Comparison of ENCODE assay signal across 1 cellular context in the genomic region with DNA sequence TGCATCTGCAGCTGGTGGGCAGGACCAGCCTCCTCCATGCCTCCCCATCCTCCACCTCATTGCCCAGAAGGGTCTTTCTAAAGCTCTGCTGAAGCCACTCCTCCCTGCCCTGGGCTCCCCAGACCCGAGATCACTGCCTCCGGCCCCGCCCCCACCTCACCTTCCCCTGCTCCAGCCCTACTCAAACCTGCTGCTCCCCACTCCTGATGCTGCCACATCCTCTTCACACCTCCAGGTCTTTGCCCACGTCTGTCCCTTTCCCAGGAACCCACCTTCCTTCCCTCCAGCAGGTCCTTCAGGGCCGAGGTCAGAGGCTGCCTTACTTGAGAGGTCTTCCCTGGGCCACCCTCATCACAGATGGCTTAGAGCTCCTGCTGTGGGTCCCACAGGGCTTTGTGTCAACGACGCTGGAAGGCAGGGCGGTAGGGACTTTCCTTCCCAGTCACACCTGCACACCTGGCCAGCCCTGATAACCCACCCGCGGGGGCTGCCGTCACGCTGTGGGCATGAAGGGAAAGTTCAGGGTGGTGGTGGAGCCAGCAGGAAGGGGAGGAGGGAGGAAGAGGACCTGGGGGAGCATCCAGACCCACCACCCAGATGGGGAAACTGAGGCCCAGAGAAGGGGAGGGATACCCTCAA.
TF ChIP-seq lines count a peak whose summit lies in the region.

No MANE protein-coding gene starts in this region.

TF ChIP-seq in A549, 52 proteins besides CTCF, POLR2A, EP300 and RAD21:
- TF ChIP-seq HEYL (CRISPR knock-in tag; IDR thresholded peaks at IDR 0.05): no peak
- TF ChIP-seq JUN (IDR thresholded peaks at IDR 0.05): no peak
- TF ChIP-seq HOXB13 (CRISPR knock-in tag; IDR thresholded peaks at IDR 0.05; ENCODE audit: low read depth): no peak
- TF ChIP-seq, protein P1, sequence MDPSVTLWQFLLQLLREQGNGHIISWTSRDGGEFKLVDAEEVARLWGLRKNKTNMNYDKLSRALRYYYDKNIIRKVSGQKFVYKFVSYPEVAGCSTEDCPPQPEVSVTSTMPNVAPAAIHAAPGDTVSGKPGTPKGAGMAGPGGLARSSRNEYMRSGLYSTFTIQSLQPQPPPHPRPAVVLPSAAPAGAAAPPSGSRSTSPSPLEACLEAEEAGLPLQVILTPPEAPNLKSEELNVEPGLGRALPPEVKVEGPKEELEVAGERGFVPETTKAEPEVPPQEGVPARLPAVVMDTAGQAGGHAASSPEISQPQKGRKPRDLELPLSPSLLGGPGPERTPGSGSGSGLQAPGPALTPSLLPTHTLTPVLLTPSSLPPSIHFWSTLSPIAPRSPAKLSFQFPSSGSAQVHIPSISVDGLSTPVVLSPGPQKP (IDR thresholded peaks at IDR 0.05; ENCODE audit: low read depth, low read length): no peak
- TF ChIP-seq NR3C1 (IDR thresholded peaks at IDR 0.05): no peak
- TF ChIP-seq, protein P2, sequence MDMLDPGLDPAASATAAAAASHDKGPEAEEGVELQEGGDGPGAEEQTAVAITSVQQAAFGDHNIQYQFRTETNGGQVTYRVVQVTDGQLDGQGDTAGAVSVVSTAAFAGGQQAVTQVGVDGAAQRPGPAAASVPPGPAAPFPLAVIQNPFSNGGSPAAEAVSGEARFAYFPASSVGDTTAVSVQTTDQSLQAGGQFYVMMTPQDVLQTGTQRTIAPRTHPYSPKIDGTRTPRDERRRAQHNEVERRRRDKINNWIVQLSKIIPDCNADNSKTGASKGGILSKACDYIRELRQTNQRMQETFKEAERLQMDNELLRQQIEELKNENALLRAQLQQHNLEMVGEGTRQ (IDR thresholded peaks at IDR 0.05): no peak
- TF ChIP-seq ZFP36 (IDR thresholded peaks at IDR 0.05; ENCODE audit: borderline replicate concordance, partially characterized antibody): no peak
- no peak for TF ChIP-seq TP53 (CRISPR knock-in tag; IDR thresholded peaks at IDR 0.05)
- no peak for TF ChIP-seq CBX8 (IDR thresholded peaks at IDR 0.05)
- no peak for TF ChIP-seq PHF8 (IDR thresholded peaks at IDR 0.05; ENCODE audit: borderline replicate concordance, low read depth)
TF ChIP-seq in A549: peak in this region for 0.
